ENCODE assay signal across 1 cellular context in genomic region chr18:70195852-70196434, GRCh38.
TF ChIP-seq lines count a peak whose summit lies in the region.

No MANE protein-coding gene starts in this region.

TF ChIP-seq in GM23338, 12 proteins besides CTCF, POLR2A, EP300 and RAD21 (continued from another document):
- no peak for TF ChIP-seq REST (IDR thresholded peaks at IDR 0.05; ENCODE audit: unreplicated experiment)
